Comparison of ENCODE assay signal across 1 cellular context in the genomic region with DNA sequence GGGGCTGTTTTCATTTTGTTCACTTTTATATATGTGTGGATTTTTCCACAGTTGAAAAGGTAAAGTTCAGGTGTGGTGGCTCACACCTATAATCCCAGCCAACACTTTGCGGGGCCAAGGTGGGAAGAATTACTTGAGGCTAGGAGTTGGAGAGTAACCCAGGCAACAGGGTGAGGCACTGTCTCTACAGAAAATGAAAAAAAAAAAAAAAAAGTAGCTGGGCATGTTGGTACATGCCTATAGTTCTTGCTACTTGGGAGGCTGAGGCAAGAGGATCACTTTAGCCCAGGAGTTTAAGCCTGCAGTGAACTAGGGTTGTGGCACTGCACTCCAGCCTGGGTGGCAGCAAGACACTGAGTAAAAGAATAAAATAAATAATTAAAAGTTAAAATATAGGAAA.
TF ChIP-seq lines count a peak whose summit lies in the region.

No MANE protein-coding gene starts in this region.

TF ChIP-seq in A549, 52 proteins besides CTCF, POLR2A, EP300 and RAD21 (continued from another document):
- TF ChIP-seq FOSL2 (IDR thresholded peaks at IDR 0.05) (no peak), FOSL2 (CRISPR knock-in tag; IDR thresholded peaks at IDR 0.05) (no peak), HOXB5 (CRISPR knock-in tag; IDR thresholded peaks at IDR 0.05) (no peak), JUN (IDR thresholded peaks at IDR 0.05) (no peak)
- TF ChIP-seq, protein P1, sequence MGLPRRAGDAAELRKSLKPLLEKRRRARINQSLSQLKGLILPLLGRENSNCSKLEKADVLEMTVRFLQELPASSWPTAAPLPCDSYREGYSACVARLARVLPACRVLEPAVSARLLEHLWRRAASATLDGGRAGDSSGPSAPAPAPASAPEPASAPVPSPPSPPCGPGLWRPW (IDR thresholded peaks at IDR 0.05) = no peak
- TF ChIP-seq, protein P2, sequence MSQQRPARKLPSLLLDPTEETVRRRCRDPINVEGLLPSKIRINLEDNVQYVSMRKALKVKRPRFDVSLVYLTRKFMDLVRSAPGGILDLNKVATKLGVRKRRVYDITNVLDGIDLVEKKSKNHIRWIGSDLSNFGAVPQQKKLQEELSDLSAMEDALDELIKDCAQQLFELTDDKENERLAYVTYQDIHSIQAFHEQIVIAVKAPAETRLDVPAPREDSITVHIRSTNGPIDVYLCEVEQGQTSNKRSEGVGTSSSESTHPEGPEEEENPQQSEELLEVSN (IDR thresholded peaks at IDR 0.05; ENCODE audit: borderline replicate concordance, low read depth) = no peak
